Comparison of ENCODE assay signal across 9 cellular contexts in genomic region chr3:49119036-49119435, GRCh38. TPM values are rescaled to one million over a fixed set of nuclear protein-coding genes. Genes with fewer than 3 reads are reported as not detected.
A peak's percentile ranks its signal among the peaks of the same experiment; 100 is the strongest.
DNase-seq lines count a peak whose midpoint lies in the region; ATAC-seq, FAIRE-seq and TF ChIP-seq lines count a peak whose summit lies in the region.
"Had no signal": no experiment of that assay in that cellular context is flagged by ENCODE, and none has a peak within 500 bp of the region (broad histone marks: within the 10 kb centered on the region; RNA-seq: fewer than 3 reads in every experiment).

No MANE protein-coding gene starts in this region.

- H3K27me3 ChIP-seq in astrocyte (ENCODE audit: insufficient read depth, low read length) = no peaks in the 10 kb centered on the region
- no peaks in the 10 kb centered on the region for H3K27me3 ChIP-seq in mucosa of stomach (ENCODE audit: control insufficient read depth, insufficient read depth, low read length)
- H3K27me3 ChIP-seq in BE2C = no peaks in the 10 kb centered on the region

- peaks cover 8% of the 10 kb centered on the region for H3K4me1 Mint-ChIP-seq in astrocyte (ENCODE audit: low read depth, unreplicated experiment)

- H3K4me3 Mint-ChIP-seq in astrocyte (ENCODE audit: unreplicated experiment) = peak overlapping the region; percentile 16

- peak overlapping the region; percentile 92 for H3K9ac ChIP-seq in astrocyte (ENCODE audit: low read length)
- peak overlapping the region; percentile 80 for H3K9ac ChIP-seq in mucosa of stomach (ENCODE audit: low read length)

- H3K9me3 ChIP-seq in astrocyte (ENCODE audit: insufficient read depth, low read depth, low read length) = no peaks in the 10 kb centered on the region
- H3K9me3 ChIP-seq in mucosa of stomach (ENCODE audit: control insufficient read depth, low read length) = no peaks in the 10 kb centered on the region
- H3K9me3 ChIP-seq in BE2C = no peaks in the 10 kb centered on the region

- H3K27ac Mint-ChIP-seq in astrocyte (ENCODE audit: unreplicated experiment) = no peak overlapping the region

- no peak for DNase-seq in HFF-Myc (ENCODE audit: extremely low read depth, low read depth)
- peak; percentile 17 for DNase-seq in astrocyte (ENCODE audit: low read depth)
- DNase-seq in BE2C = no peak
- DNase-seq in NCI-H2227 treated with DMSO at 0.1 percent for 48 hours (lab: John Stamatoyannopoulos, UW) = no peak
- DNase-seq: NCI-H1694 treated with DMSO at 0.1 percent for 48 hours had no signal

- peak overlapping the region; percentile 91 for H3K4me2 ChIP-seq in astrocyte (ENCODE audit: low read length)

- no peak for FAIRE-seq in astrocyte (lab: Jason Lieb, UNC)

- H3K79me2 ChIP-seq in astrocyte (ENCODE audit: insufficient read depth, low read length) = peaks cover 23% of the 10 kb centered on the region

- H3K27ac ChIP-seq in 22Rv1 = peak overlapping the region; percentile 97
- peak overlapping the region; percentile 13 for H3K27ac ChIP-seq in astrocyte (ENCODE audit: low read depth, low read length)

- H3K27me3 Mint-ChIP-seq in astrocyte (ENCODE audit: low read depth, unreplicated experiment) = no peaks in the 10 kb centered on the region

- no peaks in the 10 kb centered on the region for H3K9me3 Mint-ChIP-seq in astrocyte (ENCODE audit: unreplicated experiment)

- peaks cover 14% of the 10 kb centered on the region for H3K4me1 ChIP-seq in astrocyte (ENCODE audit: insufficient read depth, low read length)
- peaks cover 14% of the 10 kb centered on the region for H3K4me1 ChIP-seq in mucosa of stomach (ENCODE audit: control insufficient read depth, insufficient read depth, low read length)
- H3K4me1 ChIP-seq in BE2C = no peaks in the 10 kb centered on the region

- H4K20me1 ChIP-seq in astrocyte (ENCODE audit: insufficient read depth, low read length) = peaks cover 19% of the 10 kb centered on the region

- H3K36me3 ChIP-seq in astrocyte (ENCODE audit: insufficient read depth, low read length) = peaks cover 50% of the 10 kb centered on the region
- peaks cover 37% of the 10 kb centered on the region for H3K36me3 ChIP-seq in mucosa of stomach (ENCODE audit: control insufficient read depth, insufficient read depth, low read length)
- H3K36me3 ChIP-seq in BE2C = peaks cover 21% of the 10 kb centered on the region

- TF ChIP-seq CTCF in 22Rv1 (IDR thresholded peaks at IDR 0.05) (no peak), HFF-Myc (IDR thresholded peaks at IDR 0.05; ENCODE audit: low read depth, low read length, missing control alignments) (no peak), astrocyte (IDR thresholded peaks at IDR 0.05; ENCODE audit: insufficient read depth, low read depth, low read length) (no peak), BE2C (IDR thresholded peaks at IDR 0.05; ENCODE audit: low read depth, low read length) (no peak)

- no peak for ATAC-seq in GM18867 (IDR thresholded peaks at IDR 0.05; ENCODE audit: unreplicated experiment)
- ATAC-seq in HG03439 (IDR thresholded peaks at IDR 0.05; ENCODE audit: unreplicated experiment) = no peak

- H3K36me3 Mint-ChIP-seq in astrocyte (ENCODE audit: low read depth, unreplicated experiment) = peaks cover 29% of the 10 kb centered on the region

- no peak overlapping the region for H2AFZ ChIP-seq in astrocyte (ENCODE audit: low read depth, low read length)

- H3K4me3 ChIP-seq in HFF-Myc (replicated peaks; ENCODE audit: low read depth, low read length) (peak overlapping the region; percentile 95), astrocyte (ENCODE audit: insufficient read depth, low read depth, low read length) (no peak overlapping the region), mucosa of stomach (ENCODE audit: low read length) (no peak overlapping the region), BE2C (ENCODE audit: low read depth, low read length) (no peak overlapping the region)

RNA-seq across cellular contexts. Expression of gene USP19, which starts 1.6 kb away (rescaled TPM):
- total RNA-seq in astrocyte = 28.7 and 31.7 TPM in 2 replicates
- 53.2 TPM for polyA plus RNA-seq in BE2C (2012; ENCODE audit: insufficient read depth, insufficient read length, low read depth)

RNA-seq across cellular contexts. Expression of gene LAMB2, which starts 13.8 kb away (rescaled TPM):
- 344 and 391 TPM in 2 replicates for total RNA-seq in astrocyte
- 104 TPM for polyA plus RNA-seq in BE2C (2012; ENCODE audit: insufficient read depth, insufficient read length, low read depth)

RNA-seq across cellular contexts. Expression of gene QARS1, which starts 14.5 kb away (rescaled TPM):
- 189 and 231 TPM in 2 replicates for total RNA-seq in astrocyte
- polyA plus RNA-seq in BE2C (2012; ENCODE audit: insufficient read depth, insufficient read length, low read depth) = 142 TPM

RNA-seq across cellular contexts. Expression of gene QRICH1, which starts 25.2 kb away (rescaled TPM):
- 109 and 119 TPM in 2 replicates for total RNA-seq in astrocyte
- polyA plus RNA-seq in BE2C (2012; ENCODE audit: insufficient read depth, insufficient read length, low read depth) = 72.3 TPM

RNA-seq across cellular contexts. Expression of gene CCDC71, which starts 47.1 kb away (rescaled TPM):
- 18.5 and 20.5 TPM in 2 replicates for total RNA-seq in astrocyte
- polyA plus RNA-seq in BE2C (2012; ENCODE audit: insufficient read depth, insufficient read length, low read depth) = 12.9 TPM
